ENCODE assay signal across 8 cellular contexts in the genomic region with DNA sequence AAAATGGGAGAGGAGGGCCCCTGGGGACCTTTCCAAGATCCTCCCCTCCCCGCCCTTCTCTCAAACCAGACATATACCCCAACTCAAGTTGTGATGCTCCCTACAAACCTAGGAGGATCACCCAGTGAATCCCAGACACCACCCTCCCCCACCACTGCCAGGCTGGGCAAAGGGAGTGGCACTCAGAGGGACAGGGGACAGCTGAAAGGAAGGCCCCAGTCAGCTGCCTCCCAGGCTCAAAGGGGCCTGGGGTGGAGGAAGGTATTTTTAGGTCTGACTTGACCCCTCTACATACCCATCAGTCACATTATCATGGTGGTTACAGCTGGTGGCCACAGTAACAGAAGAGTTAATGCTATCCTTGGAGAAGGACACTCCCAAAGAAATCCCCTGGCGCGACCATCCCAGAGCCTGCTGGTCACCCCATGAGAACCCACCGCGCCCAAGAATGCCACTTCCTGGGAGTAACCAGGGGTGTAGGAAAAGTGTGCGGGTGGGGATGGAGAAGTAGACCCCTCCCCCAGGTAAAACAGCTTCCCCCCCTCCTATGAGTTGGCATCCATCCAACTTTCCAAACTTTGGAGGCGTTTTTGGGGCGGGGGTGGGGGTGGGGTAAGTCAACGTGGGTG. TPM values are rescaled to one million over a fixed set of nuclear protein-coding genes. Genes with fewer than 3 reads are reported as not detected.
A peak's percentile ranks its signal among the peaks of the same experiment; 100 is the strongest.
DNase-seq lines count a peak whose midpoint lies in the region; ATAC-seq and TF ChIP-seq lines count a peak whose summit lies in the region.

No MANE protein-coding gene starts in this region.

- WGBS in endodermal cell (ENCODE audit: insufficient coverage in 1 of 2, insufficient read length in 1 of 2), 2 experiments: 46% methylated on average over 7 of the region's 9 CpGs; no CpG with 5 or more reads in 1 of the 2 experiments

- H3K27me3 ChIP-seq in CD4-positive, alpha-beta memory T cell (ENCODE audit: insufficient read depth, low read length): no peaks in the 10 kb centered on the region
- H3K27me3 ChIP-seq in MG63 (no peaks in the 10 kb centered on the region), endodermal cell (ENCODE audit: control insufficient read depth, insufficient read depth, low read length, poor library complexity, severe bottlenecking) (no peaks in the 10 kb centered on the region), osteoblast (ENCODE audit: insufficient read depth, low read length) (no peaks in the 10 kb centered on the region)

- H3K9me3 Mint-ChIP-seq in CD4-positive, alpha-beta memory T cell: peaks cover 0 to 5% (median 0%) of the 10 kb centered on the region in 8 donors
- no peaks in the 10 kb centered on the region for H3K9me3 Mint-ChIP-seq in endodermal cell

- POLR2A ChIA-PET in CD4-positive, alpha-beta memory T cell (lab: Charles Lee; ENCODE audit: partially characterized antibody): interaction anchor here (0.7 to 1.6 kb wide), 5 partner anchors 10 to 492 kb away, joined by 3 to 6 read pairs (median 4); partner anchors contain the start of gene PSMB3

- intact Hi-C loops in CD4-positive, alpha-beta memory T cell (cut with micrococcal nuclease): loop anchor here (5.0 kb wide), 1 partner anchor 41 kb away; no protein-coding TSS in a partner anchor

- TF ChIP-seq CTCF in endodermal cell (conservative IDR thresholded peaks at IDR 0.05) (no peak), osteoblast (IDR thresholded peaks at IDR 0.05; ENCODE audit: extremely low read depth, low read depth, low read length) (no peak)

- peak overlapping the region in 1 of 2 donors; percentile 8 for H3K4me3 ChIP-seq in CD4-positive, alpha-beta memory T cell (ENCODE audit: low read length in 2 of 2)
- peak overlapping the region; percentile 80 for H3K4me3 ChIP-seq in MG63
- H3K4me3 ChIP-seq in endodermal cell (ENCODE audit: low read length): peak overlapping the region; percentile 79
- H3K4me3 ChIP-seq in osteoblast (ENCODE audit: insufficient read depth, low read length): peak overlapping the region; percentile 81

- H3K4me3 Mint-ChIP-seq in CD4-positive, alpha-beta memory T cell: peak overlapping the region; percentile 72 to 87 (median 79)
- H3K4me3 Mint-ChIP-seq in endodermal cell: peak overlapping the region; percentile 98

- peaks cover 41% of the 10 kb centered on the region for H3K4me1 ChIP-seq in CD4-positive, alpha-beta memory T cell (ENCODE audit: insufficient read depth, low read length)
- H3K4me1 ChIP-seq in endodermal cell (ENCODE audit: control insufficient read depth, insufficient read depth, low read length): no peaks in the 10 kb centered on the region
- H3K4me1 ChIP-seq in osteoblast (ENCODE audit: insufficient read depth, low read length): peaks cover 27% of the 10 kb centered on the region

- peaks cover 7% of the 10 kb centered on the region for H3K36me3 ChIP-seq in CD4-positive, alpha-beta memory T cell (ENCODE audit: insufficient read depth, low read length)
- H3K36me3 ChIP-seq in MG63 (peaks cover 35% of the 10 kb centered on the region), endodermal cell (ENCODE audit: control insufficient read depth, insufficient read depth, low read length) (peaks cover 22% of the 10 kb centered on the region), osteoblast (ENCODE audit: insufficient read depth, low read length) (peaks cover 30% of the 10 kb centered on the region)

- ATAC-seq in HG03097 (IDR thresholded peaks at IDR 0.05; ENCODE audit: low FRiP score, unreplicated experiment) (no peak), HG03095 (IDR thresholded peaks at IDR 0.05; ENCODE audit: unreplicated experiment) (no peak)

- peaks cover 48% of the 10 kb centered on the region for H3K79me2 ChIP-seq in osteoblast (ENCODE audit: insufficient read depth, low read length)

- H3K4me2 ChIP-seq in osteoblast (ENCODE audit: insufficient read depth, low read length): peak overlapping the region; percentile 79

- peaks cover 12 to 39% of the 10 kb centered on the region in 2 donors for H3K36me3 Mint-ChIP-seq in CD4-positive, alpha-beta memory T cell
- H3K36me3 Mint-ChIP-seq in endodermal cell (ENCODE audit: low read depth): peaks cover 27% of the 10 kb centered on the region

- peaks cover 36 to 75% (median 51%) of the 10 kb centered on the region in 4 donors for H3K4me1 Mint-ChIP-seq in CD4-positive, alpha-beta memory T cell
- H3K4me1 Mint-ChIP-seq in endodermal cell: peaks cover 32% of the 10 kb centered on the region

- CTCF ChIA-PET in CD4-positive, alpha-beta memory T cell (lab: Charles Lee; ENCODE audit: partially characterized antibody): interaction anchor here (0.6 to 5.7 kb wide), 10 partner anchors 10 to 103 kb away, joined by 3 to 26 read pairs (median 5); partner anchors contain the start of gene ARL5C

- DNase-seq in CD4-positive, alpha-beta memory T cell: no peak
- DNase-seq in MG63 (peak; percentile 39), endodermal cell (no peak), osteoblast (ENCODE audit: insufficient read length, low spot score, missing footprints) (peak; percentile 86), NCI-H510A treated with DMSO at 0.1 percent for 48 hours (lab: John Stamatoyannopoulos, UW) (no peak), NCI-H82 (lab: John Stamatoyannopoulos, UW) (no peak)

- no peak overlapping the region for H2AFZ ChIP-seq in osteoblast (ENCODE audit: low read length)

- H3K27me3 Mint-ChIP-seq in CD4-positive, alpha-beta memory T cell: no peaks in the 10 kb centered on the region
- no peaks in the 10 kb centered on the region for H3K27me3 Mint-ChIP-seq in endodermal cell (ENCODE audit: insufficient read depth)

- no peak overlapping the region for H3K27ac ChIP-seq in CD4-positive, alpha-beta memory T cell (ENCODE audit: low read depth, low read length)
- H3K27ac ChIP-seq in endodermal cell (ENCODE audit: low read depth, low read length) (no peak overlapping the region), osteoblast (ENCODE audit: low read depth, low read length) (no peak overlapping the region)

- H4K20me1 ChIP-seq in osteoblast (ENCODE audit: insufficient read depth, low read length): peaks cover 26% of the 10 kb centered on the region

- H3K9ac ChIP-seq in endodermal cell (ENCODE audit: extremely low read depth, low read length, poor library complexity, severe bottlenecking): no peak overlapping the region

- peak overlapping the region in 6 of 7 donors; percentile 15 to 90 (median 83) for H3K27ac Mint-ChIP-seq in CD4-positive, alpha-beta memory T cell
- no peak overlapping the region for H3K27ac Mint-ChIP-seq in endodermal cell

- H3K9me3 ChIP-seq in CD4-positive, alpha-beta memory T cell (ENCODE audit: control insufficient read depth in 1 of 2, low read length in 2 of 2): no peaks in the 10 kb centered on the region
- no peaks in the 10 kb centered on the region for H3K9me3 ChIP-seq in MG63
- H3K9me3 ChIP-seq in endodermal cell (ENCODE audit: control insufficient read depth, low read length): no peaks in the 10 kb centered on the region
- H3K9me3 ChIP-seq in osteoblast (ENCODE audit: low read depth, low read length): no peaks in the 10 kb centered on the region

RNA-seq across cellular contexts. Expression of gene CACNB1, which starts 1.2 kb away (rescaled TPM):
- 10 to 100 TPM; 22.2 to 25.7 TPM for total RNA-seq in CD4-positive, alpha-beta memory T cell
- polyA plus RNA-seq in CD4-positive, alpha-beta memory T cell: 1 to 10 TPM in 1 of 2 donors, under 1 TPM in 1; 0.20 to 2.0 TPM
- 2.2 and 2.4 TPM in 2 replicates for total RNA-seq in MG63 (2014; rRNA removed; shearing (Covaris generic); ENCODE audit: low replicate concordance)
- total RNA-seq in endodermal cell (10 to 100 TPM; 12.2 to 13.2 TPM), osteoblast (5.8 and 7.4 TPM in 2 replicates)
- polyA plus RNA-seq in endodermal cell (2013, experiment 1 of 2): 15.9 TPM
- polyA plus RNA-seq in endodermal cell (2013, experiment 2 of 2): 12.4 TPM

RNA-seq across cellular contexts. Expression of gene RPL19, which starts 3.8 kb away (rescaled TPM):
- 1,000 to 10,000 TPM; 3,210 to 3,299 TPM for total RNA-seq in CD4-positive, alpha-beta memory T cell
- polyA plus RNA-seq in CD4-positive, alpha-beta memory T cell: 1,000 to 10,000 TPM; 2,224 to 3,294 TPM
- total RNA-seq in MG63 (2014; rRNA removed; shearing (Covaris generic); ENCODE audit: low replicate concordance): 4,123 and 4,721 TPM in 2 replicates
- total RNA-seq in endodermal cell: 1,000 to 10,000 TPM; 1,782 to 1,829 TPM
- polyA plus RNA-seq in endodermal cell (2013, experiment 1 of 2): 2,533 TPM
- polyA plus RNA-seq in endodermal cell (2013, experiment 2 of 2): 2,401 TPM
- 1,279 and 1,302 TPM in 2 replicates for total RNA-seq in osteoblast

RNA-seq across cellular contexts. Expression of gene STAC2, which starts 29.4 kb away (rescaled TPM):
- not detected for total RNA-seq in CD4-positive, alpha-beta memory T cell
- not detected for polyA plus RNA-seq in CD4-positive, alpha-beta memory T cell
- total RNA-seq in MG63 (2014; rRNA removed; shearing (Covaris generic); ENCODE audit: low replicate concordance): not detected in 2 replicates
- total RNA-seq in endodermal cell (under 1 TPM; 0.35 to 0.46 TPM), osteoblast (under 0.01 TPM in 1 of 2 replicates, not detected in the other)
- 1.3 TPM for polyA plus RNA-seq in endodermal cell (2013, experiment 1 of 2)
- polyA plus RNA-seq in endodermal cell (2013, experiment 2 of 2): 1.2 TPM

RNA-seq across cellular contexts. Expression of gene ARL5C, which starts 30.3 kb away (rescaled TPM):
- total RNA-seq in CD4-positive, alpha-beta memory T cell: not detected
- polyA plus RNA-seq in CD4-positive, alpha-beta memory T cell: not detected
- not detected in 2 replicates for total RNA-seq in MG63 (2014; rRNA removed; shearing (Covaris generic); ENCODE audit: low replicate concordance)
- total RNA-seq in endodermal cell (not detected), osteoblast (not detected in 2 replicates)
- polyA plus RNA-seq in endodermal cell (2013, experiment 1 of 2): not detected
- not detected for polyA plus RNA-seq in endodermal cell (2013, experiment 2 of 2)

RNA-seq across cellular contexts. Expression of gene PLXDC1, which starts 44.9 kb away (rescaled TPM):
- 10 to 100 TPM; 15.8 to 16.4 TPM for total RNA-seq in CD4-positive, alpha-beta memory T cell
- polyA plus RNA-seq in CD4-positive, alpha-beta memory T cell: 1 to 10 TPM; 2.5 to 4.5 TPM
- not detected in 2 replicates for total RNA-seq in MG63 (2014; rRNA removed; shearing (Covaris generic); ENCODE audit: low replicate concordance)
- 1 to 10 TPM; 9.0 TPM for total RNA-seq in endodermal cell
- polyA plus RNA-seq in endodermal cell (2013, experiment 1 of 2): 2.3 TPM
- polyA plus RNA-seq in endodermal cell (2013, experiment 2 of 2): 1.4 TPM
- 2.9 and 3.8 TPM in 2 replicates for total RNA-seq in osteoblast

Comparison
In these comparisons a context has a peak if more than half of its experiments do, and no peak if none do; other contexts are left out.
1. DNase-seq: peak in MG63 (single experiment) and osteoblast (single experiment); none in CD4-positive, alpha-beta memory T cell (0 of 5), endodermal cell (single experiment), NCI-H510A treated with DMSO at 0.1 percent for 48 hours (single experiment) and NCI-H82 (single experiment).